Comparison of ENCODE assay signal across 8 cellular contexts in the genomic region with DNA sequence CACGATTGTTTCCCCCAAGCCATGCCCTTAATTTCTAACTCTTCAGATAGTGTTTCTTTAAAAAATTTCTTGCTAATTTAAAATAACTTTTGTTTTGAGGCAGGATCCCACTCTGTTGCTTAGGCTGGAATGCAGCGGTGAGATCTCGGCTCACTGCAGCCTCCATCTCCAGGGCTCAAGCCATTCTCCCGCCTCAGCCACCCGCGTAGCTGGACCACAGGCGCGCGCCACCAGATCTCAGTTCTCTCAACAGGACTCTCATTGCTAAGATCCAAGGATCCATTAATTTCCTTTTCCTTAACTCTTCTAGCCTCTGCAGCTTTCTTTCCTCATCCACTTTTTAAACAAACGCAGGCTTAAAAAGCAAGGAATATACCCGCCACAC. TPM values are rescaled to one million over a fixed set of nuclear protein-coding genes. Genes with fewer than 3 reads are reported as not detected.
A peak's percentile ranks its signal among the peaks of the same experiment; 100 is the strongest.
DNase-seq lines count a peak whose midpoint lies in the region; ATAC-seq and TF ChIP-seq lines count a peak whose summit lies in the region.

No MANE protein-coding gene starts in this region.

- H3K9me3 ChIP-seq in ascending aorta, result no peaks in the 10 kb centered on the region
- no peaks in the 10 kb centered on the region for H3K9me3 ChIP-seq in thymus (ENCODE audit: control insufficient read depth)

- peak overlapping the region; percentile 61 for H2AFZ ChIP-seq in ACC112 (ENCODE audit: low read length, unreplicated experiment)

- ATAC-seq in GM19438 (IDR thresholded peaks at IDR 0.05; ENCODE audit: low read depth, unreplicated experiment) (peak; percentile 56), HG03439 (IDR thresholded peaks at IDR 0.05; ENCODE audit: unreplicated experiment) (peak; percentile 48), left colon (peak; percentile 40)

- H3K4me1 ChIP-seq in ACC112 (ENCODE audit: control insufficient read depth, insufficient read depth, low read length, unreplicated experiment) (peaks cover 20% of the 10 kb centered on the region), ascending aorta (peaks cover 13 to 20% of the 10 kb centered on the region in 2 donors), thymus (ENCODE audit: control insufficient read depth, insufficient read depth, low read length) (peaks cover 10% of the 10 kb centered on the region)

- no peak for TF ChIP-seq CTCF in ascending aorta (IDR thresholded peaks at IDR 0.05)

- no peaks in the 10 kb centered on the region for H3K27me3 ChIP-seq in ACC112 (ENCODE audit: insufficient read depth, low read length)
- no peaks in the 10 kb centered on the region for H3K27me3 ChIP-seq in ascending aorta
- H3K27me3 ChIP-seq in thymus (ENCODE audit: control insufficient read depth, insufficient read depth), result no peaks in the 10 kb centered on the region

- H3K4me3 ChIP-seq in ACC112 (ENCODE audit: low read depth, low read length) (peak overlapping the region; percentile 95), ascending aorta (peak overlapping the region; percentile 96 to 97), thymus (ENCODE audit: low read length) (peak overlapping the region; percentile 94)

- under 1% methylated on average over 11 of the region's 11 CpGs for WGBS in thymus

- H3K27ac ChIP-seq in ACC112 (ENCODE audit: low read depth, low read length) (peak overlapping the region; percentile 69), ascending aorta (peak overlapping the region; percentile 91 to 97), thymus (ENCODE audit: low read depth) (peak overlapping the region; percentile 36)

- no peaks in the 10 kb centered on the region; the same call in none of the 2 replicates for H3K36me3 ChIP-seq in ACC112 (ENCODE audit: insufficient read depth, low read length)
- peaks cover 0 to 10% of the 10 kb centered on the region in 2 donors for H3K36me3 ChIP-seq in ascending aorta
- no peaks in the 10 kb centered on the region for H3K36me3 ChIP-seq in thymus (ENCODE audit: control insufficient read depth, insufficient read depth)

- peaks cover 43% of the 10 kb centered on the region for H3K79me2 ChIP-seq in ACC112 (ENCODE audit: control insufficient read depth, insufficient read depth, low read length, unreplicated experiment)

- intact Hi-C loops in ascending aorta (cut with DNase I) (loop anchor here (1.0 to 10.0 kb wide), 4 partner anchors 43 to 709 kb away; partner anchors contain the start of genes ANKRD49, CEP295, MRE11 and SMCO4), left colon (cut with DNase I, micrococcal nuclease) (loop anchor here in 1 of 2 donors (5.0 kb wide), 1 partner anchor 41 kb away; the partner anchor contains the start of genes C11orf54 and TAF1D)

- DNase-seq in ascending aorta (ENCODE audit: low spot score in 2 of 2) (no peak), left colon (no peak), NCI-H2107 treated with DMSO at 0.1 percent for 48 hours (lab: John Stamatoyannopoulos, UW; ENCODE audit: unreplicated experiment) (no peak)
- no peak for DNase-seq in activated CD4-positive, alpha-beta T cell treated with anti-CD3 and anti-CD28 coated beads, Interleukin-2, amount 50 U/mL, for 1 hour

RNA-seq across cellular contexts. Expression of gene MED17, which starts 0.3 kb away (rescaled TPM):
- total RNA-seq in ascending aorta (12.6 TPM), left colon (10 to 100 TPM; 22.6 to 25.6 TPM)
- polyA plus RNA-seq in thymus, result 26.8 TPM

RNA-seq across cellular contexts. Expression of gene C11orf54, which starts 42.3 kb away (rescaled TPM):
- total RNA-seq in ascending aorta (3.9 TPM), left colon (10 to 100 TPM; 52.7 to 61.4 TPM)
- polyA plus RNA-seq in thymus, result 24.7 TPM

RNA-seq across cellular contexts. Expression of gene TAF1D, which starts 42.5 kb away (rescaled TPM):
- 81.1 TPM for total RNA-seq in ascending aorta
- 10 to 100 TPM; 71.5 to 80.6 TPM for total RNA-seq in left colon
- 227 TPM for polyA plus RNA-seq in thymus

Comparison
In these comparisons a context has a peak if more than half of its experiments do, and no peak if none do; other contexts are left out.
1. H3K27ac ChIP-seq: peak in every context shown above with its lines; median percentile 94 in ascending aorta; 69 in ACC112; 36 in thymus.
2. RNA of gene C11orf54, which starts 42.3 kb away (total RNA-seq): 52.7 to 61.4 TPM in left colon; 3.9 TPM in ascending aorta (single experiment); every median in the first group is over 10 times any median in the second.
3. Peak in every context shown above with its lines, with median percentiles within 50 percentile points of each other: H3K4me3 ChIP-seq and ATAC-seq.